ENCODE assay signal across 21 cellular contexts in the genomic region with DNA sequence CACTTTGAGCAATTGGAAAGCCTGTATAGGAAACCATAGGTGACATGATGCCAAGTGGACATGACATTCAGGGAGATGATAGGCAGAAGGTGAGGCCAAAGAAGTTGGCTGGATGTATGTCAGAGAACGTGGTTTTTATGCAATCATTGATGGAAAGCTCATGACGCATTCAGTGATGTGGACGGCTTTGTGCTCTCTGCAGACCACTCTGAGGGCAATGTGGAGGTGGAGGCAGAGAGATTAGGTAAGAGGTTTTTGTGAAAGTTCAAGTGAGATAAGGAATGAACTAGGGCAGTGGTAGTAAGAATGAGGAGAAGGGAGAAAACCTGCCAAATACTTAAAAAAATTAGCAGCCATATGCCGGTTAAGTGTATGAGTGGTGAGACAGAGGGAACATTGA.
DNase-seq lines count a peak whose midpoint lies in the region; ATAC-seq lines count a peak whose summit lies in the region.
"Had no signal": no experiment of that assay in that cellular context is flagged by ENCODE, and none has a peak within 500 bp of the region (broad histone marks: within the 10 kb centered on the region; RNA-seq: fewer than 3 reads in every experiment).

No MANE protein-coding gene starts in this region.

- no peaks in the 10 kb centered on the region for H3K27me3 Mint-ChIP-seq in T-helper 1 cell treated with Interleukin-12 subunit alpha and Interleukin-12 subunit beta and Interleukin-4 antibody, amounts not matched to agents 30 μg/mL and 1 μg/mL, for 36 hours (ENCODE audit: low read depth)
- H3K27me3 Mint-ChIP-seq in stimulated activated naive CD8-positive, alpha-beta T cell treated with anti-CD3 and anti-CD28 coated beads, Interleukin-15, amount 100 ng/mL, for 72 hours, result no peaks in the 10 kb centered on the region
- no peaks in the 10 kb centered on the region for H3K27me3 Mint-ChIP-seq in activated naive CD8-positive, alpha-beta T cell treated with anti-CD3 and anti-CD28 coated beads, Interleukin-2, amount 10 ng/mL, durations not matched to agents 7 days and 5 days

- DNase-seq in T-helper 1 cell (no peak), NCI-H1930 (lab: John Stamatoyannopoulos, UW) (no peak), retina (no peak), H7 (no peak)
- DNase-seq in stimulated activated naive CD8-positive, alpha-beta T cell treated with anti-CD3 and anti-CD28 coated beads, Interleukin-15, Interleukin-2, amounts not matched to agents 100 U/mL and 50 U/mL, for 24 hours, result no peak
- no peak for DNase-seq in stimulated activated naive CD8-positive, alpha-beta T cell treated with anti-CD3 and anti-CD28 coated beads, Interleukin-15, amount 100 ng/mL, for 72 hours
- DNase-seq in activated naive CD8-positive, alpha-beta T cell treated with anti-CD3 and anti-CD28 coated beads, Interleukin-2, amount 10 ng/mL, durations not matched to agents 7 days and 5 days, result no peak
- DNase-seq: activated CD4-positive, CD25-positive, alpha-beta regulatory T cell; erythroblast; glutamatergic neuron; left ventricle myocardium inferior; mesendoderm; NCI-H510A; NK-92 treated with Interleukin-12 subunit alpha and Interleukin-12 subunit beta, amount 100 ng/mL, for 24 hours; SHP77; stomach; thyroid gland had no signal

- H3K4me3 ChIP-seq in H7 (ENCODE audit: insufficient read depth, low read depth, low read length), result no peak overlapping the region
- H3K4me3 ChIP-seq: breast epithelium, left ventricle myocardium inferior, stomach, thyroid gland, vagina had no signal

- H3K27ac Mint-ChIP-seq in T-helper 1 cell treated with Interleukin-12 subunit alpha and Interleukin-12 subunit beta and Interleukin-4 antibody, amounts not matched to agents 30 μg/mL and 1 μg/mL, for 36 hours, result peak overlapping the region; percentile 34
- no peak overlapping the region for H3K27ac Mint-ChIP-seq in stimulated activated naive CD8-positive, alpha-beta T cell treated with anti-CD3 and anti-CD28 coated beads, Interleukin-15, amount 100 ng/mL, for 72 hours
- H3K27ac Mint-ChIP-seq in activated naive CD8-positive, alpha-beta T cell treated with anti-CD3 and anti-CD28 coated beads, Interleukin-2, amount 10 ng/mL, durations not matched to agents 7 days and 5 days, result peak overlapping the region; percentile 79
- H3K27ac Mint-ChIP-seq: CD14-positive monocyte had no signal

- H3K9me3 Mint-ChIP-seq in T-helper 1 cell treated with Interleukin-12 subunit alpha and Interleukin-12 subunit beta and Interleukin-4 antibody, amounts not matched to agents 30 μg/mL and 1 μg/mL, for 36 hours, result peaks cover 3% of the 10 kb centered on the region
- H3K9me3 Mint-ChIP-seq in stimulated activated naive CD8-positive, alpha-beta T cell treated with anti-CD3 and anti-CD28 coated beads, Interleukin-15, amount 100 ng/mL, for 72 hours, result peaks cover 0 to 5% of the 10 kb centered on the region in 2 donors
- H3K9me3 Mint-ChIP-seq in activated naive CD8-positive, alpha-beta T cell treated with anti-CD3 and anti-CD28 coated beads, Interleukin-2, amount 10 ng/mL, durations not matched to agents 7 days and 5 days, result peaks cover 2% of the 10 kb centered on the region

- no peaks in the 10 kb centered on the region for H3K27me3 ChIP-seq in H7 (ENCODE audit: control insufficient read depth, insufficient read depth, low read length)
- H3K27me3 ChIP-seq: breast epithelium, stomach, thyroid gland, vagina had no signal

- POLR2A ChIA-PET in activated naive CD8-positive, alpha-beta T cell treated with anti-CD3 and anti-CD28 coated beads, Interleukin-2, amount 10 ng/mL, durations not matched to agents 7 days and 5 days (lab: Charles Lee), result no interaction called here

- peaks cover 77% of the 10 kb centered on the region for H3K4me1 Mint-ChIP-seq in T-helper 1 cell treated with Interleukin-12 subunit alpha and Interleukin-12 subunit beta and Interleukin-4 antibody, amounts not matched to agents 30 μg/mL and 1 μg/mL, for 36 hours (ENCODE audit: low read depth)
- H3K4me1 Mint-ChIP-seq in stimulated activated naive CD8-positive, alpha-beta T cell treated with anti-CD3 and anti-CD28 coated beads, Interleukin-15, amount 100 ng/mL, for 72 hours, result peaks cover 92% of the 10 kb centered on the region
- peaks cover 71% of the 10 kb centered on the region for H3K4me1 Mint-ChIP-seq in activated naive CD8-positive, alpha-beta T cell treated with anti-CD3 and anti-CD28 coated beads, Interleukin-2, amount 10 ng/mL, durations not matched to agents 7 days and 5 days

- H3K36me3 ChIP-seq in H7 (replicated peaks; ENCODE audit: control insufficient read depth, insufficient read depth, low read length), result no peaks in the 10 kb centered on the region
- H3K36me3 ChIP-seq: breast epithelium, left ventricle myocardium inferior, stomach, thyroid gland, vagina had no signal

- peak; percentile 44 for ATAC-seq in stimulated activated naive CD8-positive, alpha-beta T cell treated with anti-CD3 and anti-CD28 coated beads, Interleukin-15, Interleukin-2, amounts not matched to agents 100 U/mL and 50 U/mL, for 24 hours
- no peak for ATAC-seq in stimulated activated naive CD8-positive, alpha-beta T cell treated with anti-CD3 and anti-CD28 coated beads, Interleukin-15, amount 100 ng/mL, for 72 hours
- no peak for ATAC-seq in activated naive CD8-positive, alpha-beta T cell treated with anti-CD3 and anti-CD28 coated beads, Interleukin-2, amount 10 ng/mL, durations not matched to agents 7 days and 5 days (ENCODE audit: low read depth)

- peak overlapping the region; percentile 6 for H3K4me3 Mint-ChIP-seq in T-helper 1 cell treated with Interleukin-12 subunit alpha and Interleukin-12 subunit beta and Interleukin-4 antibody, amounts not matched to agents 30 μg/mL and 1 μg/mL, for 36 hours
- H3K4me3 Mint-ChIP-seq in stimulated activated naive CD8-positive, alpha-beta T cell treated with anti-CD3 and anti-CD28 coated beads, Interleukin-15, amount 100 ng/mL, for 72 hours, result no peak overlapping the region
- no peak overlapping the region for H3K4me3 Mint-ChIP-seq in activated naive CD8-positive, alpha-beta T cell treated with anti-CD3 and anti-CD28 coated beads, Interleukin-2, amount 10 ng/mL, durations not matched to agents 7 days and 5 days
- H3K4me3 Mint-ChIP-seq: CD14-positive monocyte had no signal

- peaks cover 28% of the 10 kb centered on the region for H3K36me3 Mint-ChIP-seq in T-helper 1 cell treated with Interleukin-12 subunit alpha and Interleukin-12 subunit beta and Interleukin-4 antibody, amounts not matched to agents 30 μg/mL and 1 μg/mL, for 36 hours (ENCODE audit: low read depth)
- peaks cover 18% of the 10 kb centered on the region for H3K36me3 Mint-ChIP-seq in activated naive CD8-positive, alpha-beta T cell treated with anti-CD3 and anti-CD28 coated beads, Interleukin-2, amount 10 ng/mL, durations not matched to agents 7 days and 5 days

Comparison
In these comparisons a context has a peak if more than half of its experiments do, and no peak if none do; other contexts are left out.
1. H3K27ac Mint-ChIP-seq: peak in T-helper 1 cell treated with Interleukin-12 subunit alpha and Interleukin-12 subunit beta and Interleukin-4 antibody, amounts not matched to agents 30 μg/mL and 1 μg/mL, for 36 hours (single experiment) and activated naive CD8-positive, alpha-beta T cell treated with anti-CD3 and anti-CD28 coated beads, Interleukin-2, amount 10 ng/mL, durations not matched to agents 7 days and 5 days (single experiment); none in stimulated activated naive CD8-positive, alpha-beta T cell treated with anti-CD3 and anti-CD28 coated beads, Interleukin-15, amount 100 ng/mL, for 72 hours (0 of 2).